Comparison of ENCODE assay signal across 16 cellular contexts in the genomic region with DNA sequence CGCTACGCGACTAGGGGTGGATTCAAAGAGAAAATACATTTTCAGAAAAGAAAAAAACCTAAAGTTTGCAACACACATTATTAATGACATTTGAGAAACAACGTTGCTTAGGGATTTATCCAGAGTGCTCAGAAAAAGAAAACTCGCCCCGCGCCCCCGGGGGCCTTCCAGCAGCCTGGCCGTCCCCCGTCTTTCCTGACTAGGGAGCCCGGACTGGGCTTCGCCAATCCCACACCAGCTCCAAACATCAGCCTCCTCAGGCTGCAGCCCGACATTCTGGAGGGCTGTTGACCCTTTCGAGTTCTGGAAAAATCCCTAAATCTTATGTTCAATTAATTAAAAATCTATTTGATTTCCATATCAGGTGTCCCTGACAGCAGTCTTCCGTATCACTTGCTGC. TPM values are rescaled to one million over a fixed set of nuclear protein-coding genes. Genes with fewer than 3 reads are reported as not detected.
DNase-seq lines count a peak whose midpoint lies in the region; FAIRE-seq and TF ChIP-seq lines count a peak whose summit lies in the region.
"Had no signal": no experiment of that assay in that cellular context is flagged by ENCODE, and none has a peak within 500 bp of the region (broad histone marks: within the 10 kb centered on the region; RNA-seq: fewer than 3 reads in every experiment).

No MANE protein-coding gene starts in this region.

- H3K23ac ChIP-seq in mesenchymal stem cell (ENCODE audit: low read length in 2 of 2): no peak overlapping the region

- no peak for TF ChIP-seq POLR2A in spleen (IDR thresholded peaks at IDR 0.05)

- H2AFZ ChIP-seq in mesenchymal stem cell (ENCODE audit: low read depth, low read length): no peak overlapping the region

- no peak overlapping the region for H3K27ac ChIP-seq in left ventricle myocardium inferior (replicated peaks)
- H3K27ac ChIP-seq in spleen: no peak overlapping the region
- H3K27ac ChIP-seq in mesenchymal stem cell (ENCODE audit: low read length, poor library complexity, severe bottlenecking): no peak overlapping the region
- H3K27ac ChIP-seq: BLaER1 treated with 17β-estradiol and CSF1 and Interleukin-3, amounts not matched to agents 10 nM and 100 nM; HL-60 had no signal

- no peak overlapping the region for H3K4ac ChIP-seq in mesenchymal stem cell (ENCODE audit: low read depth in 1 of 2, low read length in 2 of 2)

- no peak overlapping the region for H3K18ac ChIP-seq in mesenchymal stem cell (ENCODE audit: low read depth in 1 of 2, low read length in 2 of 2)

- intact Hi-C loops in cardiac septum (cut with DNase I) (no loop called here), left ventricle myocardium inferior (cut with micrococcal nuclease) (no loop called here), spleen (cut with DNase I; ENCODE audit: low total_unique reads) (no loop called here)

- H3K9me3 ChIP-seq in left ventricle myocardium inferior (replicated peaks) (no peaks in the 10 kb centered on the region), spleen (no peaks in the 10 kb centered on the region), mesenchymal stem cell (ENCODE audit: control insufficient read depth, low read length) (no peaks in the 10 kb centered on the region)
- H3K9me3 ChIP-seq: BLaER1 treated with 17β-estradiol and CSF1 and Interleukin-3, amounts not matched to agents 10 nM and 100 nM had no signal

- H3K14ac ChIP-seq in mesenchymal stem cell (ENCODE audit: low read length in 2 of 2): no peak overlapping the region

- no peak overlapping the region for H2BK15ac ChIP-seq in mesenchymal stem cell (ENCODE audit: low read depth, poor library complexity, severe bottlenecking)

- no peak for FAIRE-seq in frontal cortex (lab: Jason Lieb, UNC)
- FAIRE-seq: GM12878, GM18507 had no signal

- no peak overlapping the region for H2AK5ac ChIP-seq in mesenchymal stem cell (ENCODE audit: low read length, severe bottlenecking)

- no peak overlapping the region for H2BK120ac ChIP-seq in mesenchymal stem cell (ENCODE audit: low read depth, low read length)

- peak; percentile 15 for DNase-seq in cardiac septum (ENCODE audit: low spot score)
- no peak for DNase-seq in left ventricle myocardium inferior
- DNase-seq in H7: peak; percentile 55
- DNase-seq in spleen: peak; percentile 52
- DNase-seq in kidney tubule cell (ENCODE audit: low spot score): no peak
- DNase-seq in frontal cortex (ENCODE audit: low spot score in 2 of 2): no peak
- no peak for DNase-seq in mesenchymal stem cell
- DNase-seq: ACHN; Calu3; CD4-positive, CD25-positive, alpha-beta regulatory T cell; DMS79 had no signal

- no peak overlapping the region for H4K91ac ChIP-seq in mesenchymal stem cell (ENCODE audit: low read length)

- no peak overlapping the region for H3K4me2 ChIP-seq in mesenchymal stem cell (ENCODE audit: low read length, poor library complexity, severe bottlenecking)

- no peak overlapping the region for H2BK12ac ChIP-seq in mesenchymal stem cell (ENCODE audit: low read length in 2 of 2)

- H3K4me3 ChIP-seq in left ventricle myocardium inferior (no peak overlapping the region), H7 (ENCODE audit: insufficient read depth, low read depth, low read length) (no peak overlapping the region), spleen (no peak overlapping the region), mesenchymal stem cell (ENCODE audit: insufficient read depth in 1 of 2, low read depth in 1 of 2, low read length in 2 of 2) (no peak overlapping the region)
- H3K4me3 ChIP-seq: BLaER1 treated with 17β-estradiol and CSF1 and Interleukin-3, amounts not matched to agents 10 nM and 100 nM; GM12878 had no signal

- H3K36me3 ChIP-seq in left ventricle myocardium inferior (peaks cover 77% of the 10 kb centered on the region), H7 (replicated peaks; ENCODE audit: control insufficient read depth, insufficient read depth, low read length) (no peaks in the 10 kb centered on the region), spleen (peaks cover 0 to 100% (median 47%) of the 10 kb centered on the region in 6 donors), mesenchymal stem cell (ENCODE audit: control insufficient read depth in 1 of 2, insufficient read depth in 2 of 2, low read depth in 1 of 2, low read length in 2 of 2) (peaks cover 68 to 80% of the 10 kb centered on the region in 2 experiments)

- WGBS in spleen, 5 donors: 92 to 98% (median 97%) methylated on average over 15 of the region's 15 CpGs
- WGBS in mesenchymal stem cell: 96% methylated on average over 12 of the region's 15 CpGs

- H2BK5ac ChIP-seq in mesenchymal stem cell (ENCODE audit: low read depth, low read length, poor library complexity, severe bottlenecking): no peak overlapping the region

- no peaks in the 10 kb centered on the region for H3K27me3 ChIP-seq in left ventricle myocardium inferior (ENCODE audit: low read depth)
- H3K27me3 ChIP-seq in H7 (ENCODE audit: control insufficient read depth, insufficient read depth, low read length): no peaks in the 10 kb centered on the region
- no peaks in the 10 kb centered on the region for H3K27me3 ChIP-seq in spleen (replicated peaks in 1 of 7)
- no peaks in the 10 kb centered on the region for H3K27me3 ChIP-seq in mesenchymal stem cell (ENCODE audit: control insufficient read depth in 1 of 2, insufficient read depth in 1 of 2, low read length in 2 of 2)
- H3K27me3 ChIP-seq: BLaER1 treated with 17β-estradiol and CSF1 and Interleukin-3, amounts not matched to agents 10 nM and 100 nM had no signal

- H3K9ac ChIP-seq in mesenchymal stem cell (ENCODE audit: low read length): no peak overlapping the region
- H3K9ac ChIP-seq: BLaER1 treated with 17β-estradiol and CSF1 and Interleukin-3, amounts not matched to agents 10 nM and 100 nM had no signal

- H3K4me1 ChIP-seq in left ventricle myocardium inferior (peaks cover 20% of the 10 kb centered on the region), spleen (no peaks in the 10 kb centered on the region), mesenchymal stem cell (ENCODE audit: control insufficient read depth, insufficient read depth, low read depth, low read length) (no peaks in the 10 kb centered on the region)

- no peak for TF ChIP-seq CTCF in left ventricle myocardium inferior (IDR thresholded peaks at IDR 0.05; ENCODE audit: borderline replicate concordance)
- no peak for TF ChIP-seq CTCF in spleen (IDR thresholded peaks at IDR 0.05 in 8 of 11, conservative IDR thresholded peaks at IDR 0.05 in 3 of 11)

- peaks cover 46% of the 10 kb centered on the region for H3K79me1 ChIP-seq in mesenchymal stem cell (replicated peaks; ENCODE audit: low read length, poor library complexity, severe bottlenecking)

- H4K8ac ChIP-seq in mesenchymal stem cell (ENCODE audit: low read length): no peak overlapping the region

RNA-seq across cellular contexts. Expression of a gene that starts 48.6 kb away (rescaled TPM):
- total RNA-seq in cardiac septum (not detected), left ventricle myocardium inferior (0.25 TPM), spleen (not detected), frontal cortex (2.0 TPM)
- not detected in 2 replicates for total RNA-seq in H7 (2014; rRNA removed; shearing (Covaris generic))
- polyA plus RNA-seq in spleen: under 1 TPM in 1 of 3 donors, not detected in 2; 0.11 TPM
- not detected for polyA plus RNA-seq in mesenchymal stem cell (2013, experiment 1 of 2)
- not detected for polyA plus RNA-seq in mesenchymal stem cell (2013, experiment 2 of 2)
- total RNA-seq: A172, Calu3, GM12878 had no signal
- polyA plus RNA-seq: CD4-positive, CD25-positive, alpha-beta regulatory T cell; GM12878 had no signal

Comparison
In these comparisons a context has a peak if more than half of its experiments do, and no peak if none do; other contexts are left out.
1. DNase-seq: peak in cardiac septum (single experiment), H7 (single experiment) and spleen (single experiment); none in left ventricle myocardium inferior (single experiment), kidney tubule cell (single experiment), frontal cortex (0 of 2) and mesenchymal stem cell (single experiment).